In the genomic region with DNA sequence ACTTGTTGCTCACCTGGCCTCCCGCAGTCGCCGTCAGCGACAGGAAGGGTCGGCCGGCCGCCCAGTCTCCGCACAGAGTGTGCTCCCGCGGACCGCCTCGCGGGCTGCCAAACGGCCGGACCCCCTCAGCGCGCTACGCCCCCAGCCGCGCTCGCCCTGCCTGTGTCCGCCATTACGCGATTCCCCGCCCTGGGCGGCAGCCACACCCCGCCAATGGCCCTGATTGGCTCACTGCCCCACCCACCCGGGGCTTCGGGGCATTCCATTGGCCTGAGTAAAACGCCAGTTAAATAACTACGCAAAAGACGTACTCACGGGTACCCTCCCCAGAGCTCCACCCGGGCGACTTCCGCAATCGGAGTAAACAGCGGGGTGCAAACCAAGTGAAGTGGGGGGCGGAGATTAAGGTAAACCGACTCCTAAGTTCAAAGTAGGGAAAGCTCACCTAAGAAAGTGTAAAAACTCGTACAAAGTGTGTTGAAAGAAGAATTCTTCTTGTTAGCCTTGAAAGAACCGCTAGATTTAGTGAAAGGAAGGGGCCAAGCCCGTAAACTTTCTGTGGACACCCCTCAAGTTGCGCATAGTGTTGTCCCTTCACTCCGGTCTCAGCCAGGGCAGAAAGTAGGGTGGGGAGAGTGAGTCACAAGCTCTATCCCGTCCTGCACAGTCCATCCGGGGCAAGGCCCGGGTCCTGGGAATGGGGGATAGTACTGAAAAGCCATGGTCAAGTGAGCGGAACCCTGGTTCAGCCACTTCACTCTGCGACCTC, we compare ENCODE assay signal across 8 cellular contexts. TPM values are rescaled to one million over a fixed set of nuclear protein-coding genes. Genes with fewer than 3 reads are reported as not detected.
A peak's percentile ranks its signal among the peaks of the same experiment; 100 is the strongest.
DNase-seq lines count a peak whose midpoint lies in the region; ATAC-seq and TF ChIP-seq lines count a peak whose summit lies in the region.

A gene with protein sequence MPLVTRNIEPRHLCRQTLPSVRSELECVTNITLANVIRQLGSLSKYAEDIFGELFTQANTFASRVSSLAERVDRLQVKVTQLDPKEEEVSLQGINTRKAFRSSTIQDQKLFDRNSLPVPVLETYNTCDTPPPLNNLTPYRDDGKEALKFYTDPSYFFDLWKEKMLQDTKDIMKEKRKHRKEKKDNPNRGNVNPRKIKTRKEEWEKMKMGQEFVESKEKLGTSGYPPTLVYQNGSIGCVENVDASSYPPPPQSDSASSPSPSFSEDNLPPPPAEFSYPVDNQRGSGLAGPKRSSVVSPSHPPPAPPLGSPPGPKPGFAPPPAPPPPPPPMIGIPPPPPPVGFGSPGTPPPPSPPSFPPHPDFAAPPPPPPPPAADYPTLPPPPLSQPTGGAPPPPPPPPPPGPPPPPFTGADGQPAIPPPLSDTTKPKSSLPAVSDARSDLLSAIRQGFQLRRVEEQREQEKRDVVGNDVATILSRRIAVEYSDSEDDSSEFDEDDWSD (minus strand): TSS at position 195 of the 769 bp plus-strand sequence. CDS start 61,277 bp downstream, outside the sequence.

- H3K4me2 ChIP-seq in parathyroid adenoma (ENCODE audit: low read length) = peak within 1 kb of the TSS; percentile 88

- H3K36me3 ChIP-seq in adipocyte (ENCODE audit: control insufficient read depth, insufficient read depth, low read length, severe bottlenecking) = no peaks in the 10 kb centered on the region
- H3K36me3 ChIP-seq in cardiac muscle cell = no peaks in the 10 kb centered on the region
- H3K36me3 ChIP-seq in parathyroid adenoma (ENCODE audit: control insufficient read depth, insufficient read depth, low read length) = no peaks in the 10 kb centered on the region
- peaks cover 0 to 6% (median 0%) of the 10 kb centered on the region in 3 donors for H3K36me3 ChIP-seq in tibial nerve

- DNase-seq in NCI-H1436 (lab: John Stamatoyannopoulos, UW) (peak; percentile 96), T follicular helper cell (ENCODE audit: low read depth) (peak; percentile 95), adipocyte (ENCODE audit: low read depth) (peak; percentile 99), cardiac muscle cell (ENCODE audit: low read depth in 1 of 2, low spot score in 1 of 2) (peak; percentile 98), tibial nerve (ENCODE audit: low spot score in 2 of 2) (peak; percentile 93 to 95)

- peak; percentile 78 to 98 for TF ChIP-seq EP300 in tibial nerve (IDR thresholded peaks at IDR 0.05)

- peak; percentile 94 for ATAC-seq in HG02798 (IDR thresholded peaks at IDR 0.05; ENCODE audit: poor library complexity, unreplicated experiment)

- peaks cover 34% of the 10 kb centered on the region for H3K4me1 ChIP-seq in adipocyte (ENCODE audit: control insufficient read depth, insufficient read depth, low read length)
- peaks cover 14% of the 10 kb centered on the region for H3K4me1 ChIP-seq in cardiac muscle cell (ENCODE audit: low read depth)
- no peaks in the 10 kb centered on the region for H3K4me1 ChIP-seq in parathyroid adenoma
- peaks cover 8 to 61% (median 31%) of the 10 kb centered on the region in 4 donors for H3K4me1 ChIP-seq in tibial nerve

- WGBS in tibial nerve, 2 donors = 0 to 1% methylated on average over 27 to 33 of the region's 50 CpGs

- peak; percentile 98 to 99 for TF ChIP-seq POLR2A in tibial nerve (IDR thresholded peaks at IDR 0.05)

- H3K9me3 ChIP-seq in adipocyte (ENCODE audit: control insufficient read depth, low read length) (no peaks in the 10 kb centered on the region), cardiac muscle cell (ENCODE audit: low read depth) (no peaks in the 10 kb centered on the region), parathyroid adenoma (ENCODE audit: control insufficient read depth, low read length) (no peaks in the 10 kb centered on the region), tibial nerve (no peaks in the 10 kb centered on the region)

- peak within 1 kb of the TSS; percentile 98 for H3K27ac ChIP-seq in cardiac muscle cell
- peak within 1 kb of the TSS; percentile 79 for H3K27ac ChIP-seq in parathyroid adenoma
- H3K27ac ChIP-seq in tibial nerve = peak within 1 kb of the TSS; percentile 98 to 100 (median 100)

- H3K79me2 ChIP-seq in parathyroid adenoma = peaks cover 7% of the 10 kb centered on the region

- TF ChIP-seq CTCF in GM12875 (IDR thresholded peaks at IDR 0.05; ENCODE audit: borderline replicate concordance, insufficient read depth, low read depth, low read length) = no peak
- no peak for TF ChIP-seq CTCF in cardiac muscle cell (IDR thresholded peaks at IDR 0.05; ENCODE audit: low read depth, low read length)
- TF ChIP-seq CTCF in parathyroid adenoma (IDR thresholded peaks at IDR 0.05) = no peak
- peak in 2 of 5 experiments; percentile 33 to 38 for TF ChIP-seq CTCF in tibial nerve (IDR thresholded peaks at IDR 0.05)

- H2AFZ ChIP-seq in parathyroid adenoma = peak within 1 kb of the TSS; percentile 50

- H3K4me3 ChIP-seq in GM12875 (ENCODE audit: low read depth, low read length) (peak within 1 kb of the TSS; percentile 87), adipocyte (ENCODE audit: low read length) (peak within 1 kb of the TSS; percentile 96), cardiac muscle cell (peak within 1 kb of the TSS; percentile 67), parathyroid adenoma (ENCODE audit: low read depth, low read length) (peak within 1 kb of the TSS; percentile 99), tibial nerve (peak within 1 kb of the TSS; percentile 94 to 99 (median 97))

- no peaks in the 10 kb centered on the region for H3K27me3 ChIP-seq in adipocyte (replicated peaks; ENCODE audit: control insufficient read depth, insufficient read depth, low read length)
- H3K27me3 ChIP-seq in cardiac muscle cell = no peaks in the 10 kb centered on the region
- no peaks in the 10 kb centered on the region for H3K27me3 ChIP-seq in parathyroid adenoma (ENCODE audit: control insufficient read depth, insufficient read depth, low read length)
- no peaks in the 10 kb centered on the region for H3K27me3 ChIP-seq in tibial nerve

- peak within 1 kb of the TSS; percentile 96 for H3K9ac ChIP-seq in adipocyte (ENCODE audit: low read length)
- H3K9ac ChIP-seq in parathyroid adenoma = peak within 1 kb of the TSS; percentile 84

RNA-seq across cellular contexts. Expression of the gene that starts here (rescaled TPM):
- 18.8 and 32.7 TPM in 2 replicates for total RNA-seq in cardiac muscle cell
- 53.4 and 69.2 TPM in 2 replicates for polyA plus RNA-seq in cardiac muscle cell
- 10 to 100 TPM; 74.9 to 95.9 (median 83.4) TPM for total RNA-seq in tibial nerve

Comparison
In these comparisons a context has a peak if more than half of its experiments do, and no peak if none do; other contexts are left out.
1. Peak in every context shown above with its lines: DNase-seq, ATAC-seq, H3K4me3 ChIP-seq and H3K27ac ChIP-seq.